In the genomic region with DNA sequence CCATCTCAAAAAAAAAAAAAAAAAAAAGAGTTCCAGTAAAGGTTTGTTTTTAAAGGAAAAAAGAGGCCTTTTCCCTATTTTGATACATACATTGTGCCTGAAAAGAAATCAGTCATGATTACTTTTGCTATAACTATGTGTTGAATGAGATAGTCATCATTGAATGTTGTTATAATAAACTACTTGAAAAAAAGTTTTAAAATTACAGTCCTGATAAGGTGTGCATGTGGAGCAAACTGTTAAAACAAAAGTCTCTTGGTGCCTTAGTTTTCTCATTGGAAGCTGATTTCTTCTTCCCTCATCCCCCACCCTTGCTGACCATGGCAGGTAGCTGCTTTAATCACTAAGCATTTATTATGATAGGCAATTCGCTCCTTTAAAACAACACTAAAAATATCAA, we compare ENCODE assay signal across 8 cellular contexts.
"Had no signal": no experiment of that assay in that cellular context is flagged by ENCODE, and none has a peak within 500 bp of the region (broad histone marks: within the 10 kb centered on the region; RNA-seq: fewer than 3 reads in every experiment).

No MANE protein-coding gene starts in this region.

- H3K9ac ChIP-seq: KMS-11 had no signal

- H3K4me2 ChIP-seq: KMS-11 had no signal

- ATAC-seq: HepG2 had no signal

- FAIRE-seq: HepG2, HTR-8/SVneo had no signal

- DNase-seq: IMR-90, Karpas-422, Kasumi-1, KG1 had no signal

- H3K27ac ChIP-seq: HL-60, KMS-11 had no signal
